In the genomic region with DNA sequence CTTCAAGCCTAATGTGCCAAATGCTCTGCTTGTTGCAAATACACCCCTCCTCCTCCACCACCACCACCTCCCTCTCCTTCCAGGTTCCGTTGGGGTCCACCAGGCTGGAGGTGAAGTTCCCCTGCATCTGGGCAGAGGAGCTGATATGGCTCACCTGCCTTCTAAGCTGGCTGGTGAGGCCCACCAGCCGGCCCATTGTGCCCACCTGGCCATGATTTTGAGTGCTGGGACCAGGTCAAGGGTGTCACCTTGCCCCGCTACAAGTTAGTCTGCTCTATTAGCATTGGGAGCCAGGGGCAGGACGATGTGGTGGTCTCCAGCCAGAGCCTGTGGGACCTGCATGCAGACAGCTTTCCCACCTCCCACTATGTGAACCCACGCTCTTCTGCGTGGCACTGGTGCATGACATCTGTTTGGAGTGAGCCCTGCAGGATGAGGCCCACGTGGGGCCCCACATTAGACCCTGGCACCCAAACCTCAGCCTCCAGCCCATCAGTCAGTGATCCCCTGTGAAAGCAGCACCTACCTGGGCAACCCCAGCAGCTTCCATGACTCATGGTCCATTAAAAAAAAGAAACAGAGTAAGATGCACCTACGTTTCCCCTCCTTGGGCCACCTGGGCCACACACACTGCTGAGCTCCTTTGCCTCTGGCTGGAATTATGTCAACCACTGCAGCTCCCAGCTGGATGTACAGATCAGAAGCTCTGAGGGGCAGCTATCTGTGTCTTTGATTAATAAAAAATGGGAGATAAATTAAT, we compare ENCODE assay signal across 18 cellular contexts. TPM values are rescaled to one million over a fixed set of nuclear protein-coding genes. Genes with fewer than 3 reads are reported as not detected.
"Had no signal": no experiment of that assay in that cellular context is flagged by ENCODE, and none has a peak within 500 bp of the region (broad histone marks: within the 10 kb centered on the region; RNA-seq: fewer than 3 reads in every experiment).

No MANE protein-coding gene starts in this region.

- H3K27me3 ChIP-seq: esophagus squamous epithelium, ovary, suprapubic skin, thyroid gland had no signal

- H3K27ac ChIP-seq: epithelial cell of prostate, ovary, suprapubic skin, thyroid gland had no signal

- H3K4me3 ChIP-seq: esophagus squamous epithelium, ovary, suprapubic skin, thyroid gland had no signal

- H3K36me3 ChIP-seq: esophagus squamous epithelium, ovary, suprapubic skin, thyroid gland had no signal

- ATAC-seq: naive thymus-derived CD4-positive, alpha-beta T cell; right cardiac atrium; stimulated activated effector memory CD8-positive, alpha-beta T cell treated with anti-CD3 and anti-CD28 coated beads, Interleukin-12 subunit alpha, Interleukin-12 subunit beta, amount 100 ng/mL, for 72 hours; stimulated activated naive CD8-positive, alpha-beta T cell treated with anti-CD3 and anti-CD28 coated beads, Interleukin-15, Interleukin-2, amounts not matched to agents 100 U/mL and 50 U/mL, for 24 hours had no signal

- DNase-seq: cortex of kidney; effector memory CD4-positive, alpha-beta T cell; esophagus squamous epithelium; kidney glomerular epithelial cell; naive thymus-derived CD4-positive, alpha-beta T cell; right cardiac atrium; small intestine; stimulated activated CD4-positive, alpha-beta T cell treated with anti-CD3 and anti-CD28 coated beads, Interleukin-4, amount 100 ng/mL, for 1 hour; stimulated activated CD8-positive, alpha-beta memory T cell treated with anti-CD3 and anti-CD28 coated beads, Interleukin-4, amount 100 ng/mL, for 48 hours; stimulated activated naive CD8-positive, alpha-beta T cell treated with anti-CD3 and anti-CD28 coated beads, Interleukin-15, Interleukin-2, amounts not matched to agents 100 U/mL and 50 U/mL, for 24 hours; thyroid gland had no signal

- H3K9me3 ChIP-seq: esophagus squamous epithelium, ovary, suprapubic skin, thyroid gland had no signal

RNA-seq across cellular contexts. Expression of a gene that starts 15.6 kb away (rescaled TPM):
- total RNA-seq: neural crest cell, progenitor cell of endocrine pancreas, right cardiac atrium, suprapubic skin had no signal
- polyA plus RNA-seq: liver; naive thymus-derived CD4-positive, alpha-beta T cell; right cardiac atrium had no signal
